Comparison of ENCODE assay signal across 8 cellular contexts in the genomic region with DNA sequence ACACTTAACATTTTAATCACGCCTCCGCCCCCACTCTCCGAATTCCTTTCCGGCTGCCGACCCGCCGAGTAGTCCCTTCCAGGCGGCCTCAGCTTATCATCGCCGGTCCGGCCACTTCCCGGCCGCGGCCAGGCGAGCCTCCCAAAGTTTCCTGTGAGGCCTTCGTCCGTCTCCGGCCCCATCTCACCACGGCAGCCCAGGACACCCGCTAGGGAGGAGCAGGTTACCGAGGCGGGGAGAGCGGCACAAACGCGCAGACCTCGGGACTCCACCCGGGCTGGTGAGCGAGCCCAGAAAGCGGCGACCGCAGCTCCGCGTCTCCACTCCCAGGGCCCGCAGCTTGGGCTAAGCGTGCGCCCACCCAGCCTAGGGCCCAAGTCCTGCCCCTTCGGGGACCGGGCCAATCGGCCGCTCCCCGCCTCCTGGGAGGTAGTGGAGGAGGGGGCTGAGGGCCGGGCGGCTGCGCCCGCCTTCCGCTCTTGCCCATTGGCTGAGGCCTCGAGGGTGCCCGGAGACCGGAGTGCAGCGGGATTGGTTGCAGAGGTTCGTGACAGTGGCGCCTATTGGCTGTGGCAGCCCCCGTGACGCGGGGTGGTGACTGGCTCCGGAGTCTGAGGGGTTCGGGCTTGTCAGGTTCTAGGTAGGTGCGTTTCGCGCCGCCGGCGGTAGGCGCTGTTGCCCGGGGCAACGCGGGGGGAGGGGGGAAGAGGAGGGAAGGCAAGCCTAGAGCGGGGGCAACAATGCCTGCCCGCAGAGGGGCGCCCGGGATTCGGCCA. TPM values are rescaled to one million over a fixed set of nuclear protein-coding genes. Genes with fewer than 3 reads are reported as not detected.
DNase-seq lines count a peak whose midpoint lies in the region; ATAC-seq and TF ChIP-seq lines count a peak whose summit lies in the region.

No MANE protein-coding gene starts in this region.

- ATAC-seq in GM21576 (IDR thresholded peaks at IDR 0.05; ENCODE audit: unreplicated experiment), result peak; percentile 94
- ATAC-seq in activated T-cell treated with anti-CD3 and anti-CD28 coated beads, Interleukin-2, amount 50 U/mL, for 72 hours (replicated peaks in 1 of 2), result peak; percentile 95 to 96

- TF ChIP-seq CTCF in PC-9 (conservative IDR thresholded peaks at IDR 0.05) (no peak), esophagus muscularis mucosa (IDR thresholded peaks at IDR 0.05) (peak in 2 of 3 experiments; percentile 11 to 20)

- no peaks in the 10 kb centered on the region for H4K20me1 ChIP-seq in PC-9 (ENCODE audit: insufficient read depth)

- TF ChIP-seq RAD21 in Ishikawa (IDR thresholded peaks at IDR 0.05; ENCODE audit: low read depth), result peak; percentile 9; the same call in 1 of the 2 replicates

- peak overlapping the region; percentile 95 for H3K4me2 ChIP-seq in PC-9

- H3K4me3 ChIP-seq in PC-9, result peak overlapping the region; percentile 87
- H3K4me3 ChIP-seq in esophagus muscularis mucosa, result peak overlapping the region; percentile 87 to 97 (median 95)
- peak overlapping the region; percentile 89 to 96 for H3K4me3 ChIP-seq in muscle layer of duodenum (ENCODE audit: low read depth in 1 of 2, low read length in 2 of 2)

- H3K9me2 ChIP-seq in PC-9 (ENCODE audit: insufficient read depth), result no peaks in the 10 kb centered on the region

- peaks cover 11% of the 10 kb centered on the region; the same call in 1 of the 2 replicates for H3F3A ChIP-seq in PC-9 (ENCODE audit: insufficient read depth, low read depth)

- H3K36me3 Mint-ChIP-seq in activated T-cell treated with anti-CD3 and anti-CD28 coated beads, Interleukin-2, amount 50 U/mL, for 72 hours (ENCODE audit: insufficient read depth in 2 of 2), result peaks cover 4 to 5% of the 10 kb centered on the region in 2 donors

- peak overlapping the region; percentile 91 for H3K27ac ChIP-seq in PC-9
- H3K27ac ChIP-seq in esophagus muscularis mucosa (replicated peaks in 1 of 4), result peak overlapping the region; percentile 98 to 99 (median 98)
- peak overlapping the region; percentile 100 for H3K27ac ChIP-seq in muscle layer of duodenum (ENCODE audit: low read length)

- no peak for TF ChIP-seq EP300 in Ishikawa (IDR thresholded peaks at IDR 0.05; ENCODE audit: borderline replicate concordance)
- TF ChIP-seq EP300 in esophagus muscularis mucosa (IDR thresholded peaks at IDR 0.05), result no peak

- H3K27me3 Mint-ChIP-seq in activated T-cell treated with anti-CD3 and anti-CD28 coated beads, Interleukin-2, amount 50 U/mL, for 72 hours (ENCODE audit: low read depth), result peaks cover 7% of the 10 kb centered on the region

- H3K27ac Mint-ChIP-seq in activated T-cell treated with anti-CD3 and anti-CD28 coated beads, Interleukin-2, amount 50 U/mL, for 72 hours, result peak overlapping the region; percentile 83

- WGBS in esophagus muscularis mucosa, result under 1% methylated on average over 36 of the region's 72 CpGs

- H3K4me1 Mint-ChIP-seq in activated T-cell treated with anti-CD3 and anti-CD28 coated beads, Interleukin-2, amount 50 U/mL, for 72 hours (ENCODE audit: low read depth), result peaks cover 24% of the 10 kb centered on the region

- H3K4me1 ChIP-seq in PC-9 (replicated peaks; ENCODE audit: insufficient read depth) (peaks cover 18% of the 10 kb centered on the region; the same call in 1 of the 2 replicates), esophagus muscularis mucosa (peaks cover 8 to 47% (median 27%) of the 10 kb centered on the region in 4 donors), muscle layer of duodenum (ENCODE audit: control insufficient read depth in 1 of 2, insufficient read depth in 2 of 2, low read length in 2 of 2) (no peaks in the 10 kb centered on the region)

- H3K79me2 ChIP-seq in PC-9 (ENCODE audit: low read depth), result 0 out of 2 replicates have a peak, but pooled peaks cover 3% of the 10 kb centered on the region

- TF ChIP-seq POLR2A in esophagus muscularis mucosa (IDR thresholded peaks at IDR 0.05; ENCODE audit: low read depth), result peak; percentile 98

- H2AFZ ChIP-seq in PC-9, result peak overlapping the region; percentile 95

- CTCF ChIA-PET in PC-9 (lab: Charles Lee), result interaction anchor here (0.6 kb wide), 1 partner anchor 10 kb away, joined by 3 read pairs; no protein-coding TSS in a partner anchor

- DNase-seq in DMS53 treated with DMSO at 0.1 percent for 48 hours (lab: John Stamatoyannopoulos, UW; ENCODE audit: unreplicated experiment) (peak; percentile 95), PC-9 (peak; percentile 95 to 99), esophagus muscularis mucosa (ENCODE audit: extremely low spot score) (peak; percentile 100)
- DNase-seq in activated T-cell treated with anti-CD3 and anti-CD28 coated beads, Interleukin-2, amount 50 U/mL, for 72 hours, result peak; percentile 98
- peak; percentile 96 to 98 for DNase-seq in stimulated activated CD8-positive, alpha-beta memory T cell treated with anti-CD3 and anti-CD28 coated beads, Interleukin-7, amount 100 ng/mL, for 4 hours (ENCODE audit: low read depth in 2 of 2)

- POLR2A ChIA-PET in PC-9 (lab: Charles Lee; ENCODE audit: unreplicated experiment), result interaction anchor here (0.6 to 0.8 kb wide), 2 partner anchors 20 to 53 kb away, joined by 4 to 7 read pairs; no protein-coding TSS in a partner anchor

- intact Hi-C loops in PC-9 (cut with micrococcal nuclease; ENCODE audit: unreplicated experiment), result loop anchor here (1.0 to 5.0 kb wide), 4 partner anchors 20 to 994 kb away; no protein-coding TSS in a partner anchor
- intact Hi-C loops in esophagus muscularis mucosa (cut with DNase I), result loop anchor here (2.0 to 10.0 kb wide), 3 partner anchors 20 to 576 kb away; no protein-coding TSS in a partner anchor

- H3K36me3 ChIP-seq in PC-9 (ENCODE audit: low read depth) (no peaks in the 10 kb centered on the region), esophagus muscularis mucosa (no peaks in the 10 kb centered on the region), muscle layer of duodenum (ENCODE audit: control insufficient read depth in 1 of 2, insufficient read depth in 2 of 2, low read length in 2 of 2) (peaks cover 0 to 7% of the 10 kb centered on the region in 2 donors)

- peak overlapping the region; percentile 89 to 100 for H3K4me3 Mint-ChIP-seq in activated T-cell treated with anti-CD3 and anti-CD28 coated beads, Interleukin-2, amount 50 U/mL, for 72 hours

- no TSS peak for BruUV-seq in PC-9 (replicated peaks; lab: Mats Ljungman, UMichigan)

- H3K9me3 ChIP-seq in PC-9 (ENCODE audit: insufficient read depth, low read depth), result no peaks in the 10 kb centered on the region
- H3K9me3 ChIP-seq in esophagus muscularis mucosa, result no peaks in the 10 kb centered on the region
- no peaks in the 10 kb centered on the region for H3K9me3 ChIP-seq in muscle layer of duodenum (ENCODE audit: control insufficient read depth in 1 of 2, low read length in 2 of 2)

- H3K27me3 ChIP-seq in PC-9 (ENCODE audit: insufficient read depth, low read depth) (no peaks in the 10 kb centered on the region), esophagus muscularis mucosa (no peaks in the 10 kb centered on the region), muscle layer of duodenum (ENCODE audit: low read depth, low read length) (no peaks in the 10 kb centered on the region)

- no peaks in the 10 kb centered on the region for H3K9me3 Mint-ChIP-seq in activated T-cell treated with anti-CD3 and anti-CD28 coated beads, Interleukin-2, amount 50 U/mL, for 72 hours

TF ChIP-seq in Ishikawa, 13 proteins besides CTCF, POLR2A, EP300 and RAD21:
- peak; percentile 25; the same call in 1 of the 2 replicates for TF ChIP-seq NFIC (IDR thresholded peaks at IDR 0.05)
- peak; percentile 31 for TF ChIP-seq EGR1 (IDR thresholded peaks at IDR 0.05)
- no peak for TF ChIP-seq YY1 (IDR thresholded peaks at IDR 0.05; ENCODE audit: low read depth)
- no peak for TF ChIP-seq CREB1 (IDR thresholded peaks at IDR 0.05; ENCODE audit: low read depth)
- TF ChIP-seq TAF1 (IDR thresholded peaks at IDR 0.05; ENCODE audit: low read depth), result peak; percentile 91
- peak; percentile 51 for TF ChIP-seq TCF12 (IDR thresholded peaks at IDR 0.05; ENCODE audit: low read depth)
- peak; percentile 96 for TF ChIP-seq USF1 (IDR thresholded peaks at IDR 0.05)
- no peak for TF ChIP-seq CEBPB (IDR thresholded peaks at IDR 0.05)
- TF ChIP-seq MAX (IDR thresholded peaks at IDR 0.05), result peak; percentile 58; the same call in 1 of the 2 replicates
- TF ChIP-seq TEAD4 (IDR thresholded peaks at IDR 0.05), result no peak; the same call in 1 of the 2 replicates

RNA-seq across cellular contexts. Expression of gene FER, which starts 0.8 kb away (rescaled TPM):
- 17.7 and 20.6 TPM in 2 replicates for total RNA-seq in PC-9 (2021)
- total RNA-seq in activated T-cell treated with anti-CD3 and anti-CD28 coated beads, Interleukin-2, amount 50 U/mL, for 72 hours, result 10 to 100 TPM; 12.8 to 15.5 TPM
- 10 to 100 TPM; 17.6 to 32.8 (median 25.4) TPM for total RNA-seq in esophagus muscularis mucosa

Comparison
In these comparisons a context has a peak if more than half of its experiments do, and no peak if none do; other contexts are left out.
1. Peak in every context shown above with its lines: DNase-seq, ATAC-seq, H3K4me3 ChIP-seq and H3K27ac ChIP-seq.